8 cellular contexts compared by ENCODE assay signal in genomic region chr5:40688127-40688756, GRCh38.
DNase-seq lines count a peak whose midpoint lies in the region; ATAC-seq lines count a peak whose summit lies in the region.

No MANE protein-coding gene starts in this region.

- ATAC-seq in GM18909 (IDR thresholded peaks at IDR 0.05; ENCODE audit: poor library complexity, unreplicated experiment) (peak; percentile 93), HG03159 (IDR thresholded peaks at IDR 0.05; ENCODE audit: unreplicated experiment) (peak; percentile 95)

- DNase-seq in AG20443 (ENCODE audit: low spot score) (peak; percentile 72), NCI-H226 (peak; percentile 63), cerebellar cortex (ENCODE audit: low spot score) (peak; percentile 85), left kidney (ENCODE audit: low read depth, low spot score) (peak; percentile 91)
- peak; percentile 73 for DNase-seq in activated CD4-positive, CD25-positive, alpha-beta regulatory T cell treated with anti-CD3 and anti-CD28 coated beads, Interleukin-2, amount 50 U/mL, for 16 hours (ENCODE audit: low read depth, low spot score)
- peak; percentile 81 for DNase-seq in stimulated activated CD4-positive, alpha-beta T cell treated with anti-CD3 and anti-CD28 coated beads, Interleukin-2, amount 100 ng/mL, for 4 hours (ENCODE audit: low read depth)

Comparison
In these comparisons a context has a peak if more than half of its experiments do, and no peak if none do; other contexts are left out.
1. Peak in every context shown above with its lines: DNase-seq and ATAC-seq.